15 cellular contexts compared by ENCODE assay signal in genomic region chr6:138441965-138442364, GRCh38. TPM values are rescaled to one million over a fixed set of nuclear protein-coding genes. Genes with fewer than 3 reads are reported as not detected.
DNase-seq lines count a peak whose midpoint lies in the region; ATAC-seq and TF ChIP-seq lines count a peak whose summit lies in the region.
"Had no signal": no experiment of that assay in that cellular context is flagged by ENCODE, and none has a peak within 500 bp of the region (broad histone marks: within the 10 kb centered on the region; RNA-seq: fewer than 3 reads in every experiment).

No MANE protein-coding gene starts in this region.

- H3K9me3 ChIP-seq in heart left ventricle: no peaks in the 10 kb centered on the region
- H3K9me3 ChIP-seq in right cardiac atrium (ENCODE audit: control insufficient read depth, low read length): no peaks in the 10 kb centered on the region
- H3K9me3 ChIP-seq: BLaER1 treated with 17β-estradiol and CSF1 and Interleukin-3, amounts not matched to agents 10 nM and 100 nM had no signal

- no peak overlapping the region for H3K4me3 ChIP-seq in heart left ventricle
- H3K4me3 ChIP-seq in right cardiac atrium (ENCODE audit: low read length): no peak overlapping the region
- H3K4me3 ChIP-seq: BLaER1 treated with 17β-estradiol and CSF1 and Interleukin-3, amounts not matched to agents 10 nM and 100 nM had no signal

- DNase-seq in heart left ventricle (no peak), right cardiac atrium (no peak), dermis blood vessel endothelial cell (peak; percentile 28), left ventricle myocardium superior (no peak), D341Med (ENCODE audit: low spot score) (no peak)
- DNase-seq: CD4-positive, CD25-positive, alpha-beta regulatory T cell; CD8-positive, alpha-beta memory T cell; COR-L47; GOT3; H7; HFFc6 had no signal

- H3K27ac ChIP-seq in heart left ventricle: peak overlapping the region in 10 of 12 donors; percentile 7 to 71 (median 54)
- H3K27ac ChIP-seq in right cardiac atrium (ENCODE audit: low read length): no peak overlapping the region
- H3K27ac ChIP-seq: BLaER1 treated with 17β-estradiol and CSF1 and Interleukin-3, amounts not matched to agents 10 nM and 100 nM had no signal

- TF ChIP-seq CTCF in heart left ventricle (IDR thresholded peaks at IDR 0.05): no peak

- intact Hi-C loops in heart left ventricle (cut with DNase I) (no loop called here), right cardiac atrium (cut with DNase I) (no loop called here), left ventricle myocardium superior (cut with micrococcal nuclease) (loop anchor here (10.0 kb wide), 1 partner anchor 63 kb away; no protein-coding TSS in a partner anchor)

- peaks cover 0 to 38% (median 6%) of the 10 kb centered on the region in 12 donors for H3K4me1 ChIP-seq in heart left ventricle
- peaks cover 2% of the 10 kb centered on the region for H3K4me1 ChIP-seq in right cardiac atrium (ENCODE audit: control insufficient read depth, insufficient read depth, low read length)

- 58 to 73% (median 67%) methylated on average over 6 of the region's 6 CpGs for WGBS in heart left ventricle, 4 donors
- 79% methylated on average over 6 of the region's 6 CpGs for WGBS in right cardiac atrium

- peaks cover 0 to 43% (median 7%) of the 10 kb centered on the region in 9 donors for H3K36me3 ChIP-seq in heart left ventricle

- no peaks in the 10 kb centered on the region for H3K27me3 ChIP-seq in heart left ventricle
- no peaks in the 10 kb centered on the region for H3K27me3 ChIP-seq in right cardiac atrium (ENCODE audit: control insufficient read depth, insufficient read depth)
- H3K27me3 ChIP-seq: BLaER1 treated with 17β-estradiol and CSF1 and Interleukin-3, amounts not matched to agents 10 nM and 100 nM had no signal

- ATAC-seq in heart left ventricle: peak in 3 of 4 donors; percentile 46 to 60 (median 59)
- no peak for ATAC-seq in right cardiac atrium
- ATAC-seq in left ventricle myocardium superior: peak; percentile 62
- no peak for ATAC-seq in GM19023 (IDR thresholded peaks at IDR 0.05; ENCODE audit: unreplicated experiment)
- ATAC-seq: HCT116 had no signal

- TF ChIP-seq POLR2A in heart left ventricle (IDR thresholded peaks at IDR 0.05): no peak

RNA-seq across cellular contexts. Expression of gene HEBP2, which starts 37.9 kb away (rescaled TPM):
- total RNA-seq in heart left ventricle (100 to 1,000 TPM in 4 of 9 donors, 10 to 100 TPM in 5; 45.1 to 110 (median 92.6) TPM), right cardiac atrium (10 to 100 TPM; 74.7 to 91.6 (median 82.0) TPM), dermis blood vessel endothelial cell (35.8 and 46.3 TPM in 2 replicates), left ventricle myocardium superior (104 TPM)
- polyA plus RNA-seq in heart left ventricle (10 to 100 TPM; 20.3 to 52.1 TPM), right cardiac atrium (39.5 TPM)

RNA-seq across cellular contexts. Expression of gene NHSL1, which starts 57.3 kb away (rescaled TPM):
- 100 to 1,000 TPM in 1 of 9 donors, 10 to 100 TPM in 8; 35.6 to 103 (median 51.7) TPM for total RNA-seq in heart left ventricle
- polyA plus RNA-seq in heart left ventricle: 10 to 100 TPM; 13.9 to 17.3 TPM
- total RNA-seq in right cardiac atrium: 10 to 100 TPM; 35.4 to 46.5 (median 38.8) TPM
- 10.5 TPM for polyA plus RNA-seq in right cardiac atrium
- 45.1 and 78.7 TPM in 2 replicates for total RNA-seq in dermis blood vessel endothelial cell
- total RNA-seq in left ventricle myocardium superior: 53.0 TPM
- total RNA-seq: CD4-positive, CD25-positive, alpha-beta regulatory T cell had no signal
- polyA plus RNA-seq: CD8-positive, alpha-beta memory T cell; IgD-negative memory B cell had no signal

Comparison
In these comparisons a context has a peak if more than half of its experiments do, and no peak if none do; other contexts are left out.
1. ATAC-seq: peak in heart left ventricle (3 of 4) and left ventricle myocardium superior (single experiment); none in right cardiac atrium (0 of 2) and GM19023 (single experiment).